Comparison of ENCODE assay signal across 3 cellular contexts in genomic region chr1:114521396-114522263, GRCh38.
TF ChIP-seq lines count a peak whose summit lies in the region.

No MANE protein-coding gene starts in this region.

TF ChIP-seq in HEK293T, 16 proteins besides CTCF, POLR2A, EP300 and RAD21:
- TF ChIP-seq ELF4 (IDR thresholded peaks at IDR 0.05) (no peak), BHLHE40 (IDR thresholded peaks at IDR 0.05; ENCODE audit: borderline replicate concordance) (no peak), ZNF384 (IDR thresholded peaks at IDR 0.05) (no peak), FOXM1 (IDR thresholded peaks at IDR 0.05; ENCODE audit: borderline replicate concordance) (no peak), L3MBTL2 (conservative IDR thresholded peaks at IDR 0.05) (0 out of 2 replicates have a peak, but pooled peaks have one; percentile 18)
- TF ChIP-seq, protein P1, sequence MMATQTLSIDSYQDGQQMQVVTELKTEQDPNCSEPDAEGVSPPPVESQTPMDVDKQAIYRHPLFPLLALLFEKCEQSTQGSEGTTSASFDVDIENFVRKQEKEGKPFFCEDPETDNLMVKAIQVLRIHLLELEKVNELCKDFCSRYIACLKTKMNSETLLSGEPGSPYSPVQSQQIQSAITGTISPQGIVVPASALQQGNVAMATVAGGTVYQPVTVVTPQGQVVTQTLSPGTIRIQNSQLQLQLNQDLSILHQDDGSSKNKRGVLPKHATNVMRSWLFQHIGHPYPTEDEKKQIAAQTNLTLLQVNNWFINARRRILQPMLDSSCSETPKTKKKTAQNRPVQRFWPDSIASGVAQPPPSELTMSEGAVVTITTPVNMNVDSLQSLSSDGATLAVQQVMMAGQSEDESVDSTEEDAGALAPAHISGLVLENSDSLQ (IDR thresholded peaks at IDR 0.05), result no peak

TF ChIP-seq in H1, 55 proteins besides CTCF, POLR2A, EP300 and RAD21:
- TF ChIP-seq CEBPB (IDR thresholded peaks at IDR 0.05; ENCODE audit: low read depth, low read length), result no peak
- TF ChIP-seq EZH2 (IDR thresholded peaks at IDR 0.05; ENCODE audit: low read depth, low read length, severe bottlenecking), result no peak
- peak; percentile 64; the same call in 1 of the 2 replicates for TF ChIP-seq E2F6 (IDR thresholded peaks at IDR 0.05)

TF ChIP-seq in GM12891, 5 proteins besides CTCF, POLR2A, EP300 and RAD21:
- no peak for TF ChIP-seq TAF1 (IDR thresholded peaks at IDR 0.05; ENCODE audit: low read depth, low read length)
- TF ChIP-seq POLR2AphosphoS5 (IDR thresholded peaks at IDR 0.05; ENCODE audit: low read depth, low read length), result no peak
- no peak for TF ChIP-seq SPI1 (IDR thresholded peaks at IDR 0.05; ENCODE audit: low read depth, low read length)
- TF ChIP-seq POU2F2 (IDR thresholded peaks at IDR 0.05; ENCODE audit: low read depth, low read length), result no peak
- no peak for TF ChIP-seq PAX5 (IDR thresholded peaks at IDR 0.05; ENCODE audit: insufficient read depth, low read length, severe bottlenecking)
